ENCODE assay signal across 8 cellular contexts in the genomic region with DNA sequence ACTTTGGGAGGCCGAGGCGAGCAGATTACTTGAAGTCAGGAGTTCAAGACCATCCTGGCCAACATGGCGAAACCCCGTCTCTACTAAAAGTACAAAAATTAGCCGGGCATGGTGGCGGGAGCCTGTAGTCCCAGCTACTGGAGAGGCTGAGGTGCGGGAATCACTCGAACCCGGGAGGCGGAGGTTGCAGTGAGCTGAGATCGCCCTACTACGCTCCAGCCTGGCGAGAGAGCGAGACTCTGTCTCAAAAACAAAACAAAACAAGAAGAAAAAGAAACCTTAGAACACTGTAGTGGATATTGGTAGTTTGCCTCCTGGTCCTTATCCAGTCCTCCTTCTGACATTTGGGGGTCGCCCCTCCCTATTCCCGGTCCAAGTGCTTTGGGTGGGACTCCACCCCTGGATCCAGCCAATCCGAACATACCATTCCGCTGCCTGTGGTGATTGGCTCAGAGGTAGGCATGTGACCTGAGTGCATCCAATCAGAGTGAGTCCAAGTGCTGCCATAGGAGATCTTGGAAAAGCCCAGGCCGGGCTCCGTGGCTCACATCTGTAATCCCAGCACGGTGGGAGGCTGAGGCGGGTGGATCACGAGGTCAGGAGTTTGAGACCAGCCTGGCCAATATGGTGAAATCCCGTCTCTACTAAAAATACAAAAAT. TPM values are rescaled to one million over a fixed set of nuclear protein-coding genes. Genes with fewer than 3 reads are reported as not detected.
DNase-seq lines count a peak whose midpoint lies in the region; ATAC-seq, FAIRE-seq and TF ChIP-seq lines count a peak whose summit lies in the region.
"Not testable (repeated sequence)": the region's sequence is repeated elsewhere in the genome, so short reads cannot be mapped to it uniquely, and the experiment has no call there.

No MANE protein-coding gene starts in this region.

- DNase-seq in BE2C: peak; percentile 15
- DNase-seq in H9: peak; percentile 79
- peak; percentile 8 for DNase-seq in LHCN-M2 (ENCODE audit: low read depth)
- peak; percentile 23 for DNase-seq in RWPE2 (ENCODE audit: low spot score)
- DNase-seq in WTC11 (ENCODE audit: low spot score): peak; percentile 46
- DNase-seq in cardiac septum (ENCODE audit: low spot score): peak; percentile 47
- DNase-seq in HepG2 (ENCODE audit: low spot score): not testable (repeated sequence)
- DNase-seq in spleen: peak; percentile 44

- not testable (repeated sequence) for H3T11ph ChIP-seq in H9 (ENCODE audit: low read length)

- not testable (repeated sequence) for H3K9ac ChIP-seq in H9 (ENCODE audit: extremely low read depth, insufficient read length, low read length); HepG2 (ENCODE audit: insufficient read depth, low read depth, low read length)

- not testable (repeated sequence) for H3K79me2 ChIP-seq in H9 (ENCODE audit: insufficient read depth, low read length); HepG2 (ENCODE audit: insufficient read depth, low read length)

- not testable (repeated sequence) for H3K9me3 Mint-ChIP-seq in H9, WTC11

- not testable (repeated sequence) for H2BK12ac ChIP-seq in H9 (ENCODE audit: insufficient read length, low read depth, low read length)

- TF ChIP-seq EP300 in HepG2 (IDR thresholded peaks at IDR 0.05; ENCODE audit: low read depth in 2 of 2, low read length in 2 of 2); HepG2 (CRISPR knock-in tag; IDR thresholded peaks at IDR 0.05; ENCODE audit: borderline replicate concordance): not testable (repeated sequence)

- not testable (repeated sequence) for H2BK120ac ChIP-seq in H9 (ENCODE audit: low read depth, low read length, poor library complexity, severe bottlenecking)

- H3K27me3 ChIP-seq in BE2C; H9 (ENCODE audit: insufficient read depth, low read length); RWPE2 (ENCODE audit: insufficient read depth, poor library complexity, severe bottlenecking); HepG2 (ENCODE audit: control insufficient read depth in 1 of 2, insufficient read depth in 2 of 2, low read length in 2 of 2); spleen (replicated peaks in 1 of 7): not testable (repeated sequence)

- not testable (repeated sequence) for H2BK15ac ChIP-seq in H9 (ENCODE audit: low read depth, low read length)

- CTCF ChIA-PET in WTC11 (lab: Charles Lee): interaction anchor here (1.0 to 2.0 kb wide), 2 partner anchors 15 to 123 kb away, joined by 3 to 5 read pairs; no protein-coding TSS in a partner anchor
- CTCF ChIA-PET in HepG2 (lab: Yijun Ruan, JAX; ENCODE audit: low intra/inter-chr PET ratio, low total read pairs): not testable (repeated sequence)

- not testable (repeated sequence) for H3K4me1 Mint-ChIP-seq in H9, WTC11

- not testable (repeated sequence) for H2BK20ac ChIP-seq in H9 (ENCODE audit: low read depth, low read length, poor library complexity, severe bottlenecking)

- H3K27me3 Mint-ChIP-seq in H9 (ENCODE audit: low read depth); WTC11 (ENCODE audit: low read depth): not testable (repeated sequence)

- TF ChIP-seq RAD21 in HepG2 (CRISPR knock-in tag; IDR thresholded peaks at IDR 0.05): not testable (repeated sequence)

- not testable (repeated sequence) for H3K4me2 ChIP-seq in H9 (ENCODE audit: insufficient read depth, insufficient read length, low read length); HepG2 (ENCODE audit: low read depth, low read length)

- H4K20me1 ChIP-seq in H9 (ENCODE audit: control insufficient read depth, insufficient read depth, insufficient read length); HepG2 (ENCODE audit: insufficient read depth, low read length): not testable (repeated sequence)

- not testable (repeated sequence) for H4K91ac ChIP-seq in H9 (ENCODE audit: insufficient read length, low read depth, low read length)

- not testable (repeated sequence) for H3K14ac ChIP-seq in H9 (ENCODE audit: insufficient read depth, low read length)

- not testable (repeated sequence) for TF ChIP-seq POLR2A in HepG2 (IDR thresholded peaks at IDR 0.05; ENCODE audit: insufficient read depth in 1 of 2, low read depth in 2 of 2, low read length in 2 of 2); spleen (IDR thresholded peaks at IDR 0.05)

- not testable (repeated sequence) for H2BK5ac ChIP-seq in H9 (ENCODE audit: insufficient read length, low read length)

- H3K23me2 ChIP-seq in H9 (ENCODE audit: insufficient read length, low read depth, low read length, poor library complexity, severe bottlenecking): not testable (repeated sequence)

- not testable (repeated sequence) for BruUV-seq in HepG2 (replicated peaks; lab: Mats Ljungman, UMichigan)

- FAIRE-seq in HepG2 (lab: Jason Lieb, UNC): not testable (repeated sequence)

- H4K5ac ChIP-seq in H9 (ENCODE audit: insufficient read length, low read depth, low read length): not testable (repeated sequence)

- H3K9me3 ChIP-seq in BE2C; H9 (ENCODE audit: control insufficient read depth, low read depth, low read length); RWPE2 (ENCODE audit: severe bottlenecking); HepG2 (ENCODE audit: low read length); spleen: not testable (repeated sequence)

- not testable (repeated sequence) for H2AK5ac ChIP-seq in H9 (ENCODE audit: insufficient read length, low read length)

- H3K4ac ChIP-seq in H9 (ENCODE audit: low read depth, low read length): not testable (repeated sequence)

- not testable (repeated sequence) for H3K4me1 ChIP-seq in BE2C; H9 (ENCODE audit: insufficient read depth, low read length); RWPE2 (ENCODE audit: insufficient read depth, poor library complexity, severe bottlenecking); HepG2 (ENCODE audit: insufficient read depth, low read length); spleen

- not testable (repeated sequence) for H3K27ac ChIP-seq in H9 (ENCODE audit: insufficient read length, low read depth, low read length); RWPE2 (ENCODE audit: poor library complexity, severe bottlenecking); HepG2 (ENCODE audit: extremely low read length, insufficient read depth, low read length); spleen

- H3K36me3 Mint-ChIP-seq in H9 (ENCODE audit: insufficient read depth in 1 of 3, low read depth in 3 of 3); WTC11: not testable (repeated sequence)

- H3K23ac ChIP-seq in H9 (ENCODE audit: insufficient read length, low read depth, low read length): not testable (repeated sequence)

- in situ Hi-C loops in HepG2 (cut with HindIII; ENCODE audit: extremely low pct_ligation_motif_present, low pct_unique_long_range_greater_than_20kb): not testable (repeated sequence)

- not testable (repeated sequence) for H4K8ac ChIP-seq in H9 (replicated peaks; ENCODE audit: insufficient read length, low read depth, low read length)

- TF ChIP-seq CTCF in BE2C (IDR thresholded peaks at IDR 0.05; ENCODE audit: low read depth, low read length); H9 (conservative IDR thresholded peaks at IDR 0.05); RWPE2 (IDR thresholded peaks at IDR 0.05; ENCODE audit: poor library complexity, severe bottlenecking); WTC11 (IDR thresholded peaks at IDR 0.05); HepG2 (CRISPR knock-in tag; IDR thresholded peaks at IDR 0.05); spleen (IDR thresholded peaks at IDR 0.05 in 8 of 11, conservative IDR thresholded peaks at IDR 0.05 in 3 of 11): not testable (repeated sequence)

- H3K79me1 ChIP-seq in H9 (ENCODE audit: insufficient read depth, low read depth, low read length, poor library complexity, severe bottlenecking): not testable (repeated sequence)

- no CpG with 5 or more reads among the region's 24 CpGs for WGBS in H9 (ENCODE audit: extremely low coverage, insufficient read length, low lambda C conversion rate)
- WGBS in HepG2 (ENCODE audit: low lambda C conversion rate): 62% methylated on average over 24 of the region's 24 CpGs
- WGBS in spleen, 5 donors: 78 to 94% (median 93%) methylated on average over 23 to 24 of the region's 24 CpGs

- H3K4me3 Mint-ChIP-seq in H9, WTC11: not testable (repeated sequence)

- intact Hi-C loops in cardiac septum (cut with DNase I); HepG2 (cut with micrococcal nuclease; ENCODE audit: unreplicated experiment); spleen (cut with DNase I; ENCODE audit: low total_unique reads): not testable (repeated sequence)

- H3K36me3 ChIP-seq in BE2C; RWPE2 (ENCODE audit: low read depth); HepG2 (replicated peaks in 1 of 2; ENCODE audit: control insufficient read depth in 1 of 2, insufficient read depth in 2 of 2, low read length in 2 of 2); spleen: not testable (repeated sequence)

- not testable (repeated sequence) for ATAC-seq in RWPE2 (ENCODE audit: low read depth); HepG2
- ATAC-seq in WTC11: peak; percentile 92

- not testable (repeated sequence) for H2AFZ ChIP-seq in H9 (ENCODE audit: low read length); HepG2 (ENCODE audit: low read length)

- not testable (repeated sequence) for H3K27ac Mint-ChIP-seq in H9, WTC11

- H3K4me3 ChIP-seq in BE2C (ENCODE audit: low read depth, low read length); RWPE2 (ENCODE audit: severe bottlenecking); HepG2 (replicated peaks in 1 of 3; ENCODE audit: insufficient read depth in 1 of 3, low read depth in 2 of 3, low read length in 3 of 3); spleen: not testable (repeated sequence)

- not testable (repeated sequence) for H3K18ac ChIP-seq in H9 (ENCODE audit: insufficient read length, low read depth, low read length)

- not testable (repeated sequence) for H3K56ac ChIP-seq in H9 (ENCODE audit: insufficient read length, low read depth, low read length)

- POLR2A ChIA-PET in WTC11 (lab: Charles Lee): interaction anchor here (0.6 kb wide), 1 partner anchor 26 kb away, joined by 4 read pairs; no protein-coding TSS in a partner anchor
- POLR2A ChIA-PET in HepG2 (lab: Yijun Ruan, JAX): not testable (repeated sequence)

RNA-seq across cellular contexts. Expression of a gene that starts 34.0 kb away (rescaled TPM):
- 6.9 TPM for polyA plus RNA-seq in BE2C (2012; ENCODE audit: insufficient read depth, insufficient read length, low read depth)
- 3.6 and 4.0 TPM in 2 replicates for total RNA-seq in H9 (2021)
- total RNA-seq in LHCN-M2 (2014; rRNA removed): 9.9 and 11.6 TPM in 2 replicates
- 11.1 TPM for polyA plus RNA-seq in LHCN-M2 (2012)
- total RNA-seq in WTC11 (2021): 3.8 to 4.4 TPM (median 4.2 TPM) in 3 replicates
- 44.1 TPM for total RNA-seq in cardiac septum
- 3.0 and 3.3 TPM in 2 replicates for total RNA-seq in HepG2 (2016; rRNA removed; fragmentation: Illumina TruSeq; extraction: Trizol)
- 0.79 and 1.0 TPM in 2 replicates for total RNA-seq in HepG2 (2016; cell fraction: cytosol; rRNA removed; fragmentation: Illumina TruSeq; extraction: Trizol; ENCODE audit: low read depth)
- 2.1 and 2.6 TPM in 2 replicates for total RNA-seq in HepG2 (2016; cell fraction: insoluble cytoplasmic fraction; rRNA removed; fragmentation: Illumina TruSeq; extraction: Trizol)
- total RNA-seq in HepG2 (2016; cell fraction: membrane; rRNA removed; fragmentation: Illumina TruSeq; extraction: Trizol): 2.2 TPM in 2 replicates
- 1.8 and 2.5 TPM in 2 replicates for total RNA-seq in HepG2 (2016; cell fraction: nucleus; rRNA removed; fragmentation: Illumina TruSeq; extraction: Trizol)
- 2.6 and 2.8 TPM in 2 replicates for polyA plus RNA-seq in HepG2 (2011; rRNA removed)
- 0.88 and 1.6 TPM in 2 replicates for polyA plus RNA-seq in HepG2 (2011; cell fraction: cytosol; rRNA removed)
- polyA plus RNA-seq in HepG2 (2011; cell fraction: nucleus; rRNA removed): 6.8 and 12.7 TPM in 2 replicates
- 1.4 and 2.1 TPM in 2 replicates for polyA plus RNA-seq in HepG2 (2012)
- 0.62 and 0.68 TPM in 2 replicates for polyA plus RNA-seq in HepG2 (2016; cell fraction: cytosol; fragmentation: Illumina TruSeq; extraction: Trizol; ENCODE audit: low read depth)
- polyA plus RNA-seq in HepG2 (2016; cell fraction: insoluble cytoplasmic fraction; fragmentation: Illumina TruSeq; extraction: Trizol; ENCODE audit: low read depth): 1.9 and 3.1 TPM in 2 replicates
- polyA plus RNA-seq in HepG2 (2016; cell fraction: membrane; fragmentation: Illumina TruSeq; extraction: Trizol; ENCODE audit: low read depth): 1.3 and 1.4 TPM in 2 replicates
- 4.8 and 6.2 TPM in 2 replicates for polyA plus RNA-seq in HepG2 (2016; cell fraction: nucleus; fragmentation: Illumina TruSeq; extraction: Trizol; ENCODE audit: insufficient read depth, low read depth)
- polyA minus RNA-seq in HepG2 (2011; rRNA and poly(A)+ RNA removed; ENCODE audit: low replicate concordance): 7.7 and 8.7 TPM in 2 replicates
- 1.4 and 2.3 TPM in 2 replicates for polyA minus RNA-seq in HepG2 (2011; cell fraction: cytosol; rRNA and poly(A)+ RNA removed)
- 3.1 and 5.0 TPM in 2 replicates for polyA minus RNA-seq in HepG2 (2011; cell fraction: nucleus; rRNA and poly(A)+ RNA removed)
- 1 to 10 TPM; 1.5 to 3.2 (median 2.5) TPM for total RNA-seq in spleen
- polyA plus RNA-seq in spleen: under 1 TPM; 0.30 to 0.86 (median 0.52) TPM
